Comparison of ENCODE assay signal across 17 cellular contexts in the genomic region with DNA sequence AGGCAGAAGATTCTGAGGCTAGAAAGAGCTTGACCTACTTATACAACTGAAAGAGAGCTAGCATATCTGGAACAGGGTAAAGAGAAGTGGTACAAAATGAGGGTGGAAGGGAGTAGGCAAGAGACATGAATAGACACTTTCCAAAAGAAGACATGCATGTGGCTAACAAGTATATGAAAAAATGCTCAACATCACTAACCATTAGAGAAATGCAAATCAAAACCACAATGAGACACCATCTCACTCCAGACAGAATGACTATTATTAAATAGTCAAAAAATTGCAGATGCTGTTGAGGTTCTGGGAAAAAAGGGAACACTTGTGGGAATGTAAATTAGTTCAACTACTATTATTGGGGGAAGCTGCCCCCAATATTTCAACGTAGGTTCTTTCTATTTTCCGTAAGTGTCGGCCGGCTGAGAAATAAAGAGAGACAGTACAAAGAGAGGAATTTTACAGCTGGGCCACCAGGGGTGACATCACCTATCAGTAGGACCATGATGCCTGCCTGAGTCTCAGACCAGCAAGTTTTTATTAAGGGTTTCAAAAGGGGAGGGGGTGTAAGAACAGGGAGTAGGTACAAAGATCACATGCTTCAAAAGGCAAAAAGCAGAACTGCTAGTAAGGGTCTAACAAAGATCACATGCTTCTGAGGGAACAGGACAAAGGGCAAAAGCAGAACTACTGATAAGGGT. TPM values are rescaled to one million over a fixed set of nuclear protein-coding genes. Genes with fewer than 3 reads are reported as not detected.
DNase-seq lines count a peak whose midpoint lies in the region; ATAC-seq, FAIRE-seq and TF ChIP-seq lines count a peak whose summit lies in the region.
"Not testable (repeated sequence)": the region's sequence is repeated elsewhere in the genome, so short reads cannot be mapped to it uniquely, and the experiment has no call there.
"Had no signal": no experiment of that assay in that cellular context is flagged by ENCODE, and none has a peak within 500 bp of the region (broad histone marks: within the 10 kb centered on the region; RNA-seq: fewer than 3 reads in every experiment).

No MANE protein-coding gene starts in this region.

- not testable (repeated sequence) for H3K36me3 ChIP-seq in astrocyte (ENCODE audit: insufficient read depth, low read length)

- not testable (repeated sequence) for H3K9me3 ChIP-seq in astrocyte (ENCODE audit: insufficient read depth, low read depth, low read length)

- H2AFZ ChIP-seq in astrocyte (ENCODE audit: low read depth, low read length): not testable (repeated sequence)

- not testable (repeated sequence) for H3K9me3 Mint-ChIP-seq in astrocyte (ENCODE audit: unreplicated experiment)

- TF ChIP-seq CTCF in astrocyte (IDR thresholded peaks at IDR 0.05; ENCODE audit: insufficient read depth, low read depth, low read length): not testable (repeated sequence)

- not testable (repeated sequence) for H3K4me3 ChIP-seq in astrocyte (ENCODE audit: insufficient read depth, low read depth, low read length)

- H3K4me2 ChIP-seq in astrocyte (ENCODE audit: low read length): not testable (repeated sequence)

- not testable (repeated sequence) for DNase-seq in GM12892 (ENCODE audit: insufficient read length); astrocyte (ENCODE audit: low read depth)

- not testable (repeated sequence) for H3K27ac ChIP-seq in astrocyte (ENCODE audit: low read depth, low read length)

- TF ChIP-seq POLR2A in GM12892 (IDR thresholded peaks at IDR 0.05; ENCODE audit: low read depth, low read length): not testable (repeated sequence)

- not testable (repeated sequence) for H3K4me1 Mint-ChIP-seq in astrocyte (ENCODE audit: low read depth, unreplicated experiment)

- H3K4me1 ChIP-seq in astrocyte (ENCODE audit: insufficient read depth, low read length): not testable (repeated sequence)

- ATAC-seq in GM18870 (IDR thresholded peaks at IDR 0.05; ENCODE audit: unreplicated experiment) (peak; percentile 73), GM19452 (IDR thresholded peaks at IDR 0.05; ENCODE audit: unreplicated experiment) (peak; percentile 78), GM21717 (IDR thresholded peaks at IDR 0.05; ENCODE audit: unreplicated experiment) (peak; percentile 65), HG02870 (IDR thresholded peaks at IDR 0.05; ENCODE audit: unreplicated experiment) (peak; percentile 74), HG03135 (IDR thresholded peaks at IDR 0.05; ENCODE audit: unreplicated experiment) (peak; percentile 60), HG03565 (IDR thresholded peaks at IDR 0.05; ENCODE audit: unreplicated experiment) (peak; percentile 78)

- H3K27ac Mint-ChIP-seq in astrocyte (ENCODE audit: unreplicated experiment): peak overlapping the region; percentile 31

- H3K9ac ChIP-seq in astrocyte (ENCODE audit: low read length): not testable (repeated sequence)

- H3K27me3 ChIP-seq in astrocyte (ENCODE audit: insufficient read depth, low read length): not testable (repeated sequence)

- H3K4me3 Mint-ChIP-seq in astrocyte (ENCODE audit: unreplicated experiment): not testable (repeated sequence)

- H3K36me3 Mint-ChIP-seq in astrocyte (ENCODE audit: low read depth, unreplicated experiment): not testable (repeated sequence)

- peak; percentile 61 for FAIRE-seq in GM12892 (lab: Jason Lieb, UNC)
- not testable (repeated sequence) for FAIRE-seq in astrocyte (lab: Jason Lieb, UNC)

- H3K79me2 ChIP-seq in astrocyte (ENCODE audit: insufficient read depth, low read length): not testable (repeated sequence)

- not testable (repeated sequence) for H4K20me1 ChIP-seq in astrocyte (ENCODE audit: insufficient read depth, low read length)

- peaks cover 12% of the 10 kb centered on the region for H3K27me3 Mint-ChIP-seq in astrocyte (ENCODE audit: low read depth, unreplicated experiment)

RNA-seq across cellular contexts. Expression of gene RNF17, which starts 32.9 kb away (rescaled TPM):
- polyA plus RNA-seq in GM12892 (2012; ENCODE audit: missing spikeins): not detected
- total RNA-seq in astrocyte: not detected in 2 replicates
- total RNA-seq: A673, esophagus muscularis mucosa, hepatocyte, temporal lobe had no signal
- polyA plus RNA-seq: BJ, hepatocyte, immature natural killer cell had no signal

RNA-seq across cellular contexts. Expression of gene ATP12A, which starts 50.8 kb away (rescaled TPM):
- polyA plus RNA-seq in GM12892 (2012; ENCODE audit: missing spikeins): not detected
- total RNA-seq in astrocyte: 0.19 TPM in 1 of 2 replicates, not detected in the other
- total RNA-seq: esophagus muscularis mucosa, left lobe of liver, mesenteric fat pad, skeletal muscle tissue had no signal
- polyA plus RNA-seq: BJ, immature natural killer cell had no signal
